8 cellular contexts compared by ENCODE assay signal in the genomic region with DNA sequence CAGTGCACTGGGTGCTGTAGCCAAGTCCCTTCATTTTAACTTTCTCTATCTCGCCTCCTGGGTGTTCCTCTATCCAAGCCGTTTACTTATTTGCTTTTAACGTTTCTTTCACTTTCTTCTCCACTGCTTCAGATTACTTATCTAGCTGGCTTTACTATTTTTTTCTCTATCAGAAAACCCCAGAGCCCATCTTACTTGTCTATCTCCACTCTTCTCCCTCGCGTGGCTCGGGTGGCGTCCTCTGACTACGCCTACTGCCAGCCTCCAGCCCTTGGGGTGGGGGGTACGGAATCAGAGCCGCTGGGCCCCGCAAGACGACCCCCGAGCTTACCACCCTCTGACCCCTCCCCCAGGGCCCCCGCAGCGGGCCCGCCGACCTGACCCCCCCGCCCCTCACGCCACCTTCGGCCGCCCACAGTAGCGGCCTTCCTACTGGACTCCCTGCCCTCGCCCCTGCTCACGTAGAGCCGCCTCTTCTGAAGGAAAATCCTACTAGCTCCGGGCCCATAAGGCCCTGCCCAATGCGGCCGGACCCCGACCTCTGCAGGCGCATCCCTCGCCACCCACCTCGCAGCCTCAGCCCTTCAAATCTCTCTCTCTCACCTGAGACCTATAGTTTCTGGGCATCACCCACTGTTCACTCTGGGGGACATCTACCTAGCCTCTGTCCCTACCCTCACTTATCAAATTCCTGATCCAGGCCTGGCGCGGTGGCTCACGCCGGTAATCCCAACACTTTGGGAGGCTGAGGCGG. TPM values are rescaled to one million over a fixed set of nuclear protein-coding genes. Genes with fewer than 3 reads are reported as not detected.
A peak's percentile ranks its signal among the peaks of the same experiment; 100 is the strongest.
DNase-seq lines count a peak whose midpoint lies in the region; ATAC-seq and TF ChIP-seq lines count a peak whose summit lies in the region.

No MANE protein-coding gene starts in this region.

- H3K9me3 Mint-ChIP-seq in stimulated activated naive CD8-positive, alpha-beta T cell treated with anti-CD3 and anti-CD28 coated beads, Interleukin-15, Interleukin-2, amounts not matched to agents 100 ng/mL and 50 ng/mL, for 24 hours: no peaks in the 10 kb centered on the region

- in situ Hi-C loops in brain microvascular endothelial cell (cut with HindIII; ENCODE audit: low pct_ligation_motif_present, low sequenced_read_pairs): no loop called here

- TF ChIP-seq CTCF in brain microvascular endothelial cell (IDR thresholded peaks at IDR 0.05; ENCODE audit: low read depth, low read length, missing control alignments): no peak
- no peak for TF ChIP-seq CTCF in lung (IDR thresholded peaks at IDR 0.05; ENCODE audit: control extremely low read depth, extremely low read depth)

- H3K27ac ChIP-seq in brain microvascular endothelial cell (no peak overlapping the region), lung (ENCODE audit: low read depth in 1 of 2, low read length in 1 of 2) (peak overlapping the region; percentile 93 to 95)

- peaks cover 4% of the 10 kb centered on the region for H3K36me3 Mint-ChIP-seq in stimulated activated naive CD8-positive, alpha-beta T cell treated with anti-CD3 and anti-CD28 coated beads, Interleukin-15, Interleukin-2, amounts not matched to agents 100 ng/mL and 50 ng/mL, for 24 hours (ENCODE audit: low read depth)

- no peaks in the 10 kb centered on the region for H3K36me3 ChIP-seq in brain microvascular endothelial cell (replicated peaks)
- no peaks in the 10 kb centered on the region for H3K36me3 ChIP-seq in lung (ENCODE audit: control insufficient read depth in 2 of 2, insufficient read depth in 2 of 2, low read length in 2 of 2)

- peaks cover 14 to 16% of the 10 kb centered on the region in 2 donors for H3K4me1 ChIP-seq in lung (ENCODE audit: control insufficient read depth in 2 of 2, insufficient read depth in 2 of 2, low read length in 2 of 2)

- no peak for DNase-seq in stimulated activated naive CD8-positive, alpha-beta T cell treated with anti-CD3 and anti-CD28 coated beads, Interleukin-15, Interleukin-2, amounts not matched to agents 100 U/mL and 50 U/mL, for 24 hours
- DNase-seq in brain microvascular endothelial cell (no peak), lung (ENCODE audit: low spot score) (no peak), UCSD-AML1 (lab: John Stamatoyannopoulos, UW; ENCODE audit: unreplicated experiment) (no peak), Ammon's horn (ENCODE audit: low spot score) (no peak), left lobe of liver (ENCODE audit: low spot score) (no peak), retina (no peak)

- 48 to 49% methylated on average over 36 to 37 of the region's 37 CpGs for WGBS in lung, 2 donors

- H3K4me3 ChIP-seq in brain microvascular endothelial cell (ENCODE audit: low read depth, low read length) (peak overlapping the region; percentile 84), lung (peak overlapping the region; percentile 49)

- peaks cover 25% of the 10 kb centered on the region for H3K4me1 Mint-ChIP-seq in stimulated activated naive CD8-positive, alpha-beta T cell treated with anti-CD3 and anti-CD28 coated beads, Interleukin-15, Interleukin-2, amounts not matched to agents 100 ng/mL and 50 ng/mL, for 24 hours (ENCODE audit: low read depth)

- H3K9me3 ChIP-seq in lung (ENCODE audit: control insufficient read depth in 2 of 2, insufficient read depth in 1 of 2, low read length in 1 of 2): no peaks in the 10 kb centered on the region

- peak overlapping the region; percentile 94 for H3K27ac Mint-ChIP-seq in stimulated activated naive CD8-positive, alpha-beta T cell treated with anti-CD3 and anti-CD28 coated beads, Interleukin-15, Interleukin-2, amounts not matched to agents 100 ng/mL and 50 ng/mL, for 24 hours

- no peaks in the 10 kb centered on the region for H3K27me3 Mint-ChIP-seq in stimulated activated naive CD8-positive, alpha-beta T cell treated with anti-CD3 and anti-CD28 coated beads, Interleukin-15, Interleukin-2, amounts not matched to agents 100 ng/mL and 50 ng/mL, for 24 hours

- no peak for ATAC-seq in stimulated activated naive CD8-positive, alpha-beta T cell treated with anti-CD3 and anti-CD28 coated beads, Interleukin-15, Interleukin-2, amounts not matched to agents 100 U/mL and 50 U/mL, for 24 hours
- ATAC-seq in lung (ENCODE audit: insufficient read depth, low FRiP score) (no peak), left lobe of liver (no peak)

- peak overlapping the region; percentile 98 for H3K4me3 Mint-ChIP-seq in stimulated activated naive CD8-positive, alpha-beta T cell treated with anti-CD3 and anti-CD28 coated beads, Interleukin-15, Interleukin-2, amounts not matched to agents 100 ng/mL and 50 ng/mL, for 24 hours

- H3K27me3 ChIP-seq in brain microvascular endothelial cell (replicated peaks) (no peaks in the 10 kb centered on the region), lung (ENCODE audit: control insufficient read depth, insufficient read depth) (no peaks in the 10 kb centered on the region)

RNA-seq across cellular contexts. Expression of gene SLC12A4, which starts 1.0 kb away (rescaled TPM):
- total RNA-seq in lung: 100 to 1,000 TPM in 1 of 2 donors, 10 to 100 TPM in 1; 91.9 to 103 TPM
- polyA plus RNA-seq in lung: 10 to 100 TPM; 32.9 to 39.8 TPM
- total RNA-seq in left lobe of liver: 20.1 TPM

RNA-seq across cellular contexts. Expression of gene DPEP3, which starts 10.8 kb away (rescaled TPM):
- under 1 TPM; 0.40 to 0.51 TPM for total RNA-seq in lung
- under 1 TPM in 1 of 2 donors, not detected in 1; 0.16 TPM for polyA plus RNA-seq in lung
- not detected for total RNA-seq in left lobe of liver

RNA-seq across cellular contexts. Expression of gene LCAT, which starts 25.5 kb away (rescaled TPM):
- total RNA-seq in lung: 10 to 100 TPM in 1 of 2 donors, 1 to 10 TPM in 1; 8.4 to 43.9 TPM
- 10 to 100 TPM; 11.8 to 32.1 TPM for polyA plus RNA-seq in lung
- 172 TPM for total RNA-seq in left lobe of liver

RNA-seq across cellular contexts. Expression of gene DPEP2, which starts 29.8 kb away (rescaled TPM):
- total RNA-seq in lung (10 to 100 TPM in 1 of 2 donors, 1 to 10 TPM in 1; 9.2 to 12.2 TPM), left lobe of liver (1.0 TPM)
- 10 to 100 TPM; 11.8 to 20.4 TPM for polyA plus RNA-seq in lung

RNA-seq across cellular contexts. Expression of gene PSMB10, which starts 32.8 kb away (rescaled TPM):
- total RNA-seq in lung: 10 to 100 TPM; 36.6 to 94.9 TPM
- polyA plus RNA-seq in lung: 100 to 1,000 TPM; 129 to 186 TPM
- total RNA-seq in left lobe of liver: 21.7 TPM
